9 cellular contexts compared by ENCODE assay signal in the genomic region with DNA sequence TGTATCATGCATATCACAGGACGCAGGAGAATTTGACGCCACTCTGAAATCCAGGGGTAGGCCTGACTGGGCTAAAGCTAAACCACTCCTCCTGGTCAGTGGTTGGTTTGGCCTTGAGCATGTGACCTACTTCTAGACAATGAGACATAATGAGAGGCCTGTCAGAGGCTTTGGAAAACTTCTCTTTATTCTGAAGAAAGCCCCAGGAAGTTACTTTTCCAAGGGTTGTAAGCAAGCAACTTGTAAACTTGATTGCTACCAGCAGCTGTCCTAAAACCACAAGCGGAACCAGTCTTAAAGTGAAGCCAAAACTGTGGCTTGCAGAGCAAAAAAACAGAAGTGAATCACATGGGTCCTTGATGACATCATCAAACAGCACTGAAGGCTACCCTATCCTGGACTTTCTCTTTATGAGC.
DNase-seq lines count a peak whose midpoint lies in the region; TF ChIP-seq lines count a peak whose summit lies in the region.
"Had no signal": no experiment of that assay in that cellular context is flagged by ENCODE, and none has a peak within 500 bp of the region (broad histone marks: within the 10 kb centered on the region; RNA-seq: fewer than 3 reads in every experiment).

No MANE protein-coding gene starts in this region.

- H4K20me1 ChIP-seq in BLaER1 treated with 17β-estradiol and CSF1 and Interleukin-3, amounts not matched to agents 10 nM and 100 nM = no peaks in the 10 kb centered on the region

- peaks cover 35 to 67% (median 43%) of the 10 kb centered on the region in 10 experiments for H3K4me1 ChIP-seq in BLaER1 treated with 17β-estradiol and CSF1 and Interleukin-3, amounts not matched to agents 10 nM and 100 nM
- H3K4me1 ChIP-seq in esophagus muscularis mucosa (peaks cover 0 to 26% (median 8%) of the 10 kb centered on the region in 4 donors), mucosa of rectum (ENCODE audit: control insufficient read depth in 2 of 2, insufficient read depth in 2 of 2, low read length in 2 of 2) (peaks cover 0 to 5% of the 10 kb centered on the region in 2 donors)

- TF ChIP-seq CTCF in NB4 (IDR thresholded peaks at IDR 0.05; ENCODE audit: low read depth, low read length) (no peak), esophagus muscularis mucosa (IDR thresholded peaks at IDR 0.05) (no peak)

- H3K36me3 ChIP-seq in BLaER1 treated with 17β-estradiol and CSF1 and Interleukin-3, amounts not matched to agents 10 nM and 100 nM = peaks cover 0 to 21% (median 0%) of the 10 kb centered on the region in 11 experiments; a peak in 8 of 22 replicates
- H3K36me3 ChIP-seq in esophagus muscularis mucosa (no peaks in the 10 kb centered on the region), mucosa of rectum (ENCODE audit: control insufficient read depth in 2 of 2, insufficient read depth in 2 of 2, low read length in 2 of 2) (no peaks in the 10 kb centered on the region)

- TF ChIP-seq EP300 in esophagus muscularis mucosa (IDR thresholded peaks at IDR 0.05) = no peak

- peaks cover 8 to 45% (median 31%) of the 10 kb centered on the region in 11 experiments; a peak in 20 of 22 replicates for H3K9me3 ChIP-seq in BLaER1 treated with 17β-estradiol and CSF1 and Interleukin-3, amounts not matched to agents 10 nM and 100 nM (replicated peaks in 1 of 11)
- no peaks in the 10 kb centered on the region for H3K9me3 ChIP-seq in esophagus muscularis mucosa
- H3K9me3 ChIP-seq in mucosa of rectum (ENCODE audit: control insufficient read depth in 2 of 2, low read length in 2 of 2) = no peaks in the 10 kb centered on the region

- DNase-seq in NB4 (ENCODE audit: low read depth) (peak; percentile 98), esophagus muscularis mucosa (ENCODE audit: extremely low spot score) (peak; percentile 57), NCI-H510A treated with DMSO at 0.1 percent for 48 hours (lab: John Stamatoyannopoulos, UW) (no peak), NCI-H2081 (lab: John Stamatoyannopoulos, UW) (no peak), NCI-H1105 treated with DMSO at 0.1 percent for 48 hours (lab: John Stamatoyannopoulos, UW) (no peak), NCI-H1105 (lab: John Stamatoyannopoulos, UW) (no peak)
- DNase-seq: CD8-positive, alpha-beta memory T cell had no signal

- intact Hi-C loops in esophagus muscularis mucosa (cut with DNase I) = no loop called here

- H3K4me2 ChIP-seq in BLaER1 treated with 17β-estradiol and CSF1 and Interleukin-3, amounts not matched to agents 10 nM and 100 nM = peak overlapping the region; percentile 47 to 89 (median 80); a peak in 21 of 22 replicates

- H3K9ac ChIP-seq in BLaER1 treated with 17β-estradiol and CSF1 and Interleukin-3, amounts not matched to agents 10 nM and 100 nM = peak overlapping the region; percentile 50 to 79 (median 68); a peak in 21 of 22 replicates
- H3K9ac ChIP-seq in mucosa of rectum (ENCODE audit: low read depth in 1 of 2, low read length in 2 of 2) = no peak overlapping the region

- peak overlapping the region; percentile 81 to 96 (median 89) for H3K27ac ChIP-seq in BLaER1 treated with 17β-estradiol and CSF1 and Interleukin-3, amounts not matched to agents 10 nM and 100 nM
- H3K27ac ChIP-seq in esophagus muscularis mucosa (replicated peaks in 1 of 4) = peak overlapping the region in 2 of 4 donors; percentile 36 to 53
- H3K27ac ChIP-seq in mucosa of rectum (ENCODE audit: low read depth in 2 of 2, low read length in 2 of 2) = peak overlapping the region; percentile 10 to 44

- H3K4me3 ChIP-seq in BLaER1 treated with 17β-estradiol and CSF1 and Interleukin-3, amounts not matched to agents 10 nM and 100 nM = peak overlapping the region in 7 of 10 experiments; percentile 3 to 49 (median 24); a peak in 7 of 20 replicates
- H3K4me3 ChIP-seq in NB4 (ENCODE audit: low read depth, low read length) (peak overlapping the region; percentile 22), esophagus muscularis mucosa (no peak overlapping the region), mucosa of rectum (ENCODE audit: low read length in 2 of 2) (no peak overlapping the region)

- no peaks in the 10 kb centered on the region for H3K27me3 ChIP-seq in BLaER1 treated with 17β-estradiol and CSF1 and Interleukin-3, amounts not matched to agents 10 nM and 100 nM
- H3K27me3 ChIP-seq in esophagus muscularis mucosa (no peaks in the 10 kb centered on the region), mucosa of rectum (ENCODE audit: control insufficient read depth in 2 of 2, insufficient read depth in 2 of 2, low read length in 2 of 2) (no peaks in the 10 kb centered on the region)

- TF ChIP-seq POLR2A in NB4 (IDR thresholded peaks at IDR 0.05; ENCODE audit: extremely low read depth, insufficient read length) = no peak
- TF ChIP-seq POLR2A in esophagus muscularis mucosa (IDR thresholded peaks at IDR 0.05; ENCODE audit: low read depth) = no peak

- 60% methylated on average over 3 of the region's 3 CpGs for WGBS in esophagus muscularis mucosa

Comparison
In these comparisons a context has a peak if more than half of its experiments do, and no peak if none do; other contexts are left out.
1. H3K4me3 ChIP-seq: peak in BLaER1 treated with 17β-estradiol and CSF1 and Interleukin-3, amounts not matched to agents 10 nM and 100 nM (7 of 10) and NB4 (single experiment); none in esophagus muscularis mucosa (0 of 4) and mucosa of rectum (0 of 2).
2. H3K9ac ChIP-seq: peak in BLaER1 treated with 17β-estradiol and CSF1 and Interleukin-3, amounts not matched to agents 10 nM and 100 nM (11 of 11); none in mucosa of rectum (0 of 2).
3. DNase-seq: peak in NB4 (single experiment) and esophagus muscularis mucosa (single experiment); none in NCI-H510A treated with DMSO at 0.1 percent for 48 hours (single experiment), NCI-H2081 (0 of 2), NCI-H1105 treated with DMSO at 0.1 percent for 48 hours (single experiment) and NCI-H1105 (single experiment).